Comparison of ENCODE assay signal across 1 cellular context in the genomic region with DNA sequence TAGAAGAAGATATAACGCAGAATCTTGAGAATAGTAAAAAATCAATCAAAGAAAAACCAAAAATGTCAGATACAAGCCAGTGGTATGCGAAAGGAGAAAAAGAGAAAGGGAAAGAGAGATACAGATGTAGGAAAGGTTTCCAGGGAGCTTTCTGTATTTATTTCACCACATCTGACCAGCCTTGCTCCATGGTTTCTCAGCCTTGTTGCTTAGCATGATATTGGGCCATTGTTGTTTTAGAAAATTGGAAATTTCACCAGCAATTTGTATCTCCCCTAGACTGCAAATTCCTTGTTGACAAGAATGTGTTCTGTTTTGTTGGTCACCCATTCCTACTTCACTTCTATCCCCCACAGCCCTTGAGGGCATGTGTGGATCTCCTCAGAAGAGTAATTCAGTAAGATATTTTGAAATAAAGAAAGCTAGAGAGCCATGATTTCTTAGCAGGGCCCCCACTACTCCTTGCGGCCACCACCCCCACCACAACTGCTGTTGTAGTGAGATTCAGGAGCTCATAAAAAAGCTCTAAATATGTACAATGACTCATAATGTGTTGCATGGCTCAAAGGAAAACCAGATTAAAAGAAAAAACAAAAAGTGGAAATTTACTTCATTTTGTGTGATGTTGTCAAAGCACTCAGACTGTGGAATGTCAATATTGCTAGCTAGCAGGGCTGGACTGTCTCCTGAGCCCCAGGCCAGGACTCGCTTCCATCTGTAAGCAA.
TF ChIP-seq lines count a peak whose summit lies in the region.

No MANE protein-coding gene starts in this region.

TF ChIP-seq in K562, 482 proteins besides CTCF, POLR2A, EP300 and RAD21 (continued from another document):
- TF ChIP-seq, protein P1, sequence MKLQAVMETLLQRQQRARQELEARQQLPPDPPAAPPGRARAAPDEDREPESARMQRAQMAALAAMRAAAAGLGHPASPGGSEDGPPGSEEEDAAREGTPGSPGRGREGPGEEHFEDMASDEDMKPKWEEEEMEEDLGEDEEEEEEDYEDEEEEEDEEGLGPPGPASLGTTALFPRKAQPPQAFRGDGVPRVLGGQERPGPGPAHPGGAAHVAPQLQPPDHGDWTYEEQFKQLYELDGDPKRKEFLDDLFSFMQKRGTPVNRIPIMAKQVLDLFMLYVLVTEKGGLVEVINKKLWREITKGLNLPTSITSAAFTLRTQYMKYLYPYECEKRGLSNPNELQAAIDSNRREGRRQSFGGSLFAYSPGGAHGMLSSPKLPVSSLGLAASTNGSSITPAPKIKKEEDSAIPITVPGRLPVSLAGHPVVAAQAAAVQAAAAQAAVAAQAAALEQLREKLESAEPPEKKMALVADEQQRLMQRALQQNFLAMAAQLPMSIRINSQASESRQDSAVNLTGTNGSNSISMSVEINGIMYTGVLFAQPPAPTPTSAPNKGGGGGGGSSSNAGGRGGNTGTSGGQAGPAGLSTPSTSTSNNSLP (IDR thresholded peaks at IDR 0.05; ENCODE audit: borderline replicate concordance, low read depth, low read length): no peak
- TF ChIP-seq TBL1XR1 (IDR thresholded peaks at IDR 0.05; ENCODE audit: low read length in 2 of 2) (no peak), JUNB (CRISPR knock-in tag; conservative IDR thresholded peaks at IDR 0.05) (no peak), GTF2F1 (IDR thresholded peaks at IDR 0.05; ENCODE audit: low read depth, low read length) (no peak), LARP7 (IDR thresholded peaks at IDR 0.05) (no peak), U2AF2 (optimal IDR thresholded peaks at IDR 0.05; ENCODE audit: low read depth, low read length) (no peak), ZZZ3 (IDR thresholded peaks at IDR 0.05) (no peak), STAT5B (CRISPR knock-in tag; IDR thresholded peaks at IDR 0.05) (no peak), HSF4 (CRISPR knock-in tag; IDR thresholded peaks at IDR 0.05; ENCODE audit: borderline replicate concordance) (no peak), ELF4 (CRISPR knock-in tag; IDR thresholded peaks at IDR 0.05) (no peak), TARDBP (IDR thresholded peaks at IDR 0.05) (no peak)
- TF ChIP-seq, protein P2, sequence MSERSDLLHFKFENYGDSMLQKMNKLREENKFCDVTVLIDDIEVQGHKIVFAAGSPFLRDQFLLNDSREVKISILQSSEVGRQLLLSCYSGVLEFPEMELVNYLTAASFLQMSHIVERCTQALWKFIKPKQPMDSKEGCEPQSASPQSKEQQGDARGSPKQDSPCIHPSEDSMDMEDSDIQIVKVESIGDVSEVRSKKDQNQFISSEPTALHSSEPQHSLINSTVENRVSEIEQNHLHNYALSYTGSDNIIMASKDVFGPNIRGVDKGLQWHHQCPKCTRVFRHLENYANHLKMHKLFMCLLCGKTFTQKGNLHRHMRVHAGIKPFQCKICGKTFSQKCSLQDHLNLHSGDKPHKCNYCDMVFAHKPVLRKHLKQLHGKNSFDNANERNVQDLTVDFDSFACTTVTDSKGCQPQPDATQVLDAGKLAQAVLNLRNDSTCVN (CRISPR knock-in tag; IDR thresholded peaks at IDR 0.05): no peak
- TF ChIP-seq, protein P3, sequence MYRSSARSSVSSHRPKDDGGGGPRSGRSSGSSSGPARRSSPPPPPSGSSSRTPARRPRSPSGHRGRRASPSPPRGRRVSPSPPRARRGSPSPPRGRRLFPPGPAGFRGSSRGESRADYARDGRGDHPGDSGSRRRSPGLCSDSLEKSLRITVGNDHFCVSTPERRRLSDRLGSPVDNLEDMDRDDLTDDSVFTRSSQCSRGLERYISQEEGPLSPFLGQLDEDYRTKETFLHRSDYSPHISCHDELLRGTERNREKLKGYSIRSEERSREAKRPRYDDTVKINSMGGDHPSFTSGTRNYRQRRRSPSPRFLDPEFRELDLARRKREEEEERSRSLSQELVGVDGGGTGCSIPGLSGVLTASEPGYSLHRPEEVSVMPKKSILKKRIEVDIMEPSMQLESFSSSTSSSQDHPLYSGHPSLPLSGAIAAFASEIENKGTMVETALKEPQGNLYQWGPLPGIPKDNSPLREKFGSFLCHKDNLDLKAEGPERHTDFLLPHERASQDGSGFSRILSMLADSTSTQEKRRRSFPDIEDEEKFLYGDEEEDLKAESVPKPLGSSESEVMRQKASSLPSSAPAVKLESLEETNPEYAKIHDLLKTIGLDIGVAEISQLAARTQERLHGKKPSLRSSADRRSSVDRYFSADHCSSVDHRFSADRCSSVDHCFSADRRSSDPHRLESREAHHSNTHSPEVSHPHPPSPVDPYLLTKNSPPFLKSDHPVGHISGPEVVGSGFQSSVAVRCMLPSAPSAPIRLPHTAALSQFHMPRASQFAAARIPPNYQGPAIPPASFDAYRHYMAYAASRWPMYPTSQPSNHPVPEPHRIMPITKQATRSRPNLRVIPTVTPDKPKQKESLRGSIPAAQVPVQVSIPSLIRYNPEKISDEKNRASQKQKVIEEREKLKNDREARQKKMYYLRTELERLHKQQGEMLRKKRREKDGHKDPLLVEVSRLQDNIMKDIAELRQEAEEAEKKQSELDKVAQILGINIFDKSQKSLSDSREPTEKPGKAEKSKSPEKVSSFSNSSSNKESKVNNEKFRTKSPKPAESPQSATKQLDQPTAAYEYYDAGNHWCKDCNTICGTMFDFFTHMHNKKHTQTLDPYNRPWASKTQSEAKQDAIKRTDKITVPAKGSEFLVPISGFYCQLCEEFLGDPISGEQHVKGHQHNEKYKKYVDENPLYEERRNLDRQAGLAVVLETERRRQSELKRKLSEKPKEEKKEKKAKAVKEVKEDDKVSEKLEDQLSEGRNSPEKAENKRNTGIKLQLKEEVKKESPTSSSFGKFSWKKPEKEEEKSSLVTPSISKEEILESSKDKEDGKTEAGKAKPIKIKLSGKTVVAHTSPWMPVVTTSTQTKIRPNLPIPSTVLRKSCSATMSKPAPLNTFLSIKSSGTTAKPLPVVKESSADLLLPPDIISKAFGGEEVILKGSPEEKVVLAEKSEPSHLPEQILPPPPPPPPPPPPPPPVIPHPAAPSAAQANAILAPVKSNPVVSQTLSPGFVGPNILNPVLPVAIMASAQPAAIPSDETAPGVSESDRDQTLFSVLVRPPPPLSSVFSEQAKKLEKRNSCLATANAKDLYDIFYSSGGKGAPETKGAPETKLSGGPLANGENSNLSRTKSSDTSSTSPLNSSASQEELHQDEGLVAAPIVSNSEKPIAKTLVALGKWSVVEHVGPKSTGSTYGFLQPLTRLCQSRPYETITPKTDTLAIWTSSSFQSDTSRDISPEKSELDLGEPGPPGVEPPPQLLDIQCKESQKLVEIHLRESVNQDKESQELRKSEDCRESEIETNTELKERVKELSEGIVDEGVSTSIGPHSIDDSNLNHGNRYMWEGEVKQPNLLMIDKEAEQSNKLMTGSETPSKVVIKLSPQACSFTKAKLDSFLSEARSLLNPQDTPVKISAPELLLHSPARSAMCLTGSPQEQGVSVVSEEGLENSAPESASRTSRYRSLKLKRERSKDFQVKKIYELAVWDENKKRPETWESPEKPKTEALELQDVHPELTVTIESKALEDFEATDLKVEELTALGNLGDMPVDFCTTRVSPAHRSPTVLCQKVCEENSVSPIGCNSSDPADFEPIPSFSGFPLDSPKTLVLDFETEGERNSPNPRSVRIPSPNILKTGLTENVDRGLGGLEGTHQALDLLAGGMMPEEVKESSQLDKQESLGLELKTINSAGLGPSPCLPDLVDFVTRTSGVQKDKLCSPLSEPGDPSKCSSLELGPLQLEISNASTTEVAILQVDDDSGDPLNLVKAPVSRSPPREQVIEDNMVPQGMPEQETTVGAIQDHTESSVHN (IDR thresholded peaks at IDR 0.05; ENCODE audit: borderline replicate concordance in 1 of 2, low read depth in 1 of 2): no peak
